17 cellular contexts compared by ENCODE assay signal in the genomic region with DNA sequence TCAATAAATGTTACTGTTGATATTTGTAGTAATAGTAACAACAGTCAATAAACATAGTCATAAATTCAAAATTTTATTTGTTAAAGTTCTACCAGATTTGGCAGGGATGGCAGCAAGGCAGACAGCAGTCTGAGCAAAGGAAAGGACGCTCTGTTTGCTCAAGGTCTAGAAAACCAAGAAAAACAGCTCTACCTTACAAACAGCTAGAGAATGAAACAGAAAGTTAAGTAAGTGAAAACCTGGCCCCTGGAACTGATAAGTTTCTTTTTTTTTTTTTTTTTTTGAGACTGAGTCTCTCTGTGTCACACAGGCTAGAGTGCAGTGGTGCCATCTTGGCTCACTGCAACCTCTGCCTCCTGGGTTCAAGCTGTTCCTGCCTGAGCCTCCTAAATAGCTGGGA. TPM values are rescaled to one million over a fixed set of nuclear protein-coding genes. Genes with fewer than 3 reads are reported as not detected.
A peak's percentile ranks its signal among the peaks of the same experiment; 100 is the strongest.
DNase-seq lines count a peak whose midpoint lies in the region; ATAC-seq lines count a peak whose summit lies in the region.
"Had no signal": no experiment of that assay in that cellular context is flagged by ENCODE, and none has a peak within 500 bp of the region (broad histone marks: within the 10 kb centered on the region; RNA-seq: fewer than 3 reads in every experiment).

No MANE protein-coding gene starts in this region.

- H3K36me3 Mint-ChIP-seq in activated CD4-positive, alpha-beta T cell treated with anti-CD3 and anti-CD28 coated beads for 36 hours (ENCODE audit: low read depth): no peaks in the 10 kb centered on the region
- H3K36me3 Mint-ChIP-seq in activated T-cell treated with anti-CD3 and anti-CD28 coated beads, Interleukin-2, amount 50 U/mL, for 72 hours (ENCODE audit: insufficient read depth in 2 of 2): no peaks in the 10 kb centered on the region

- no peak overlapping the region for H3K27ac Mint-ChIP-seq in activated CD4-positive, alpha-beta T cell treated with anti-CD3 and anti-CD28 coated beads for 36 hours
- H3K27ac Mint-ChIP-seq in activated T-cell treated with anti-CD3 and anti-CD28 coated beads, Interleukin-2, amount 50 U/mL, for 72 hours: no peak overlapping the region
- H3K27ac Mint-ChIP-seq: activated CD4-positive, alpha-beta T cell treated with anti-CD3 and anti-CD28 coated beads, Interleukin-2, amount 10 ng/mL, durations not matched to agents 24 days and 14 days; endodermal cell had no signal

- intact Hi-C loops in activated CD4-positive, alpha-beta T cell treated with anti-CD3 and anti-CD28 coated beads for 36 hours (cut with DNase I, micrococcal nuclease): no loop called here

- no peak for DNase-seq in activated CD4-positive, alpha-beta T cell treated with anti-CD3 and anti-CD28 coated beads for 36 hours
- no peak for DNase-seq in activated CD4-positive, alpha-beta T cell treated with anti-CD3 and anti-CD28 coated beads for 48 hours
- DNase-seq in activated T-cell treated with anti-CD3 and anti-CD28 coated beads, Interleukin-2, amount 50 U/mL, for 72 hours: no peak
- DNase-seq in mesenteric fat pad (ENCODE audit: low spot score): no peak
- DNase-seq: activated CD4-positive, alpha-beta T cell treated with anti-CD3 and anti-CD28 coated beads, Interleukin-2, amount 10 ng/mL, durations not matched to agents 24 days and 14 days; activated effector memory CD4-positive, alpha-beta T cell treated with Interleukin-2 at 50 U/mL for 16 hours; brain microvascular endothelial cell; COR-L47; endodermal cell; KBM-7; NCI-H1048; NCI-H524 had no signal

- no peaks in the 10 kb centered on the region for H3K4me1 Mint-ChIP-seq in activated CD4-positive, alpha-beta T cell treated with anti-CD3 and anti-CD28 coated beads for 36 hours
- H3K4me1 Mint-ChIP-seq in activated T-cell treated with anti-CD3 and anti-CD28 coated beads, Interleukin-2, amount 50 U/mL, for 72 hours (ENCODE audit: low read depth): no peaks in the 10 kb centered on the region
- H3K4me1 Mint-ChIP-seq: activated CD4-positive, alpha-beta T cell treated with anti-CD3 and anti-CD28 coated beads, Interleukin-2, amount 10 ng/mL, durations not matched to agents 24 days and 14 days had no signal

- H3K4me3 Mint-ChIP-seq in activated CD4-positive, alpha-beta T cell treated with anti-CD3 and anti-CD28 coated beads for 36 hours: no peak overlapping the region
- no peak overlapping the region for H3K4me3 Mint-ChIP-seq in activated T-cell treated with anti-CD3 and anti-CD28 coated beads, Interleukin-2, amount 50 U/mL, for 72 hours
- H3K4me3 Mint-ChIP-seq: activated CD4-positive, alpha-beta T cell treated with anti-CD3 and anti-CD28 coated beads, Interleukin-2, amount 10 ng/mL, durations not matched to agents 24 days and 14 days; endodermal cell had no signal

- H3K9me3 Mint-ChIP-seq in activated CD4-positive, alpha-beta T cell treated with anti-CD3 and anti-CD28 coated beads for 36 hours (ENCODE audit: low read depth): no peaks in the 10 kb centered on the region
- no peaks in the 10 kb centered on the region for H3K9me3 Mint-ChIP-seq in activated T-cell treated with anti-CD3 and anti-CD28 coated beads, Interleukin-2, amount 50 U/mL, for 72 hours
- H3K9me3 Mint-ChIP-seq: activated CD4-positive, alpha-beta T cell treated with anti-CD3 and anti-CD28 coated beads, Interleukin-2, amount 10 ng/mL, durations not matched to agents 24 days and 14 days; endodermal cell had no signal

- CTCF ChIA-PET in activated CD4-positive, alpha-beta T cell treated with anti-CD3 and anti-CD28 coated beads for 36 hours (lab: Charles Lee): no interaction called here

- ATAC-seq in activated CD4-positive, alpha-beta T cell treated with anti-CD3 and anti-CD28 coated beads for 36 hours: peak; percentile 42
- ATAC-seq in GM19468 (IDR thresholded peaks at IDR 0.05; ENCODE audit: extremely low read depth, unreplicated experiment) (peak; percentile 66), HG03095 (IDR thresholded peaks at IDR 0.05; ENCODE audit: unreplicated experiment) (peak; percentile 59), GM19328 (IDR thresholded peaks at IDR 0.05; ENCODE audit: unreplicated experiment) (no peak), HG02840 (IDR thresholded peaks at IDR 0.05; ENCODE audit: low FRiP score, unreplicated experiment) (no peak)
- ATAC-seq in activated T-cell treated with anti-CD3 and anti-CD28 coated beads, Interleukin-2, amount 50 U/mL, for 72 hours (replicated peaks in 1 of 2): no peak
- ATAC-seq: Right ventricle myocardium inferior had no signal

- POLR2A ChIA-PET in activated CD4-positive, alpha-beta T cell treated with anti-CD3 and anti-CD28 coated beads for 36 hours (lab: Charles Lee): no interaction called here

- H3K27me3 Mint-ChIP-seq in activated CD4-positive, alpha-beta T cell treated with anti-CD3 and anti-CD28 coated beads for 36 hours: peaks cover 10% of the 10 kb centered on the region
- peaks cover 13% of the 10 kb centered on the region for H3K27me3 Mint-ChIP-seq in activated T-cell treated with anti-CD3 and anti-CD28 coated beads, Interleukin-2, amount 50 U/mL, for 72 hours (ENCODE audit: low read depth)

RNA-seq across cellular contexts. Expression of gene ENOX1, which starts 27.9 kb away (rescaled TPM):
- total RNA-seq in activated CD4-positive, alpha-beta T cell treated with anti-CD3 and anti-CD28 coated beads for 36 hours: under 1 TPM; 0.28 to 0.48 TPM
- 1 to 10 TPM; 1.2 to 2.0 TPM for total RNA-seq in activated T-cell treated with anti-CD3 and anti-CD28 coated beads, Interleukin-2, amount 50 U/mL, for 72 hours
- 8.2 TPM for total RNA-seq in mesenteric fat pad

Comparison
In these comparisons a context has a peak if more than half of its experiments do, and no peak if none do; other contexts are left out.
1. ATAC-seq: peak in activated CD4-positive, alpha-beta T cell treated with anti-CD3 and anti-CD28 coated beads for 36 hours (single experiment), GM19468 (single experiment) and HG03095 (single experiment); none in activated T-cell treated with anti-CD3 and anti-CD28 coated beads, Interleukin-2, amount 50 U/mL, for 72 hours (0 of 2), GM19328 (single experiment) and HG02840 (single experiment).